8 cellular contexts compared by ENCODE assay signal in genomic region chr9:78031271-78031825, GRCh38. TPM values are rescaled to one million over a fixed set of nuclear protein-coding genes. Genes with fewer than 3 reads are reported as not detected.
DNase-seq lines count a peak whose midpoint lies in the region; ATAC-seq, FAIRE-seq and TF ChIP-seq lines count a peak whose summit lies in the region.

Gene GNAQ (minus strand): TSS chr9:78031811. CDS start chr9:78031235, 576 bp downstream.

- no peaks in the 10 kb centered on the region for H3K36me3 ChIP-seq in HepG2 (replicated peaks in 1 of 2; ENCODE audit: control insufficient read depth in 1 of 2, insufficient read depth in 2 of 2, low read length in 2 of 2)

- ATAC-seq in T-cell (replicated peaks in 1 of 4) (peak; percentile 38 to 43 (median 40)), HepG2 (peak; percentile 44)
- ATAC-seq in stimulated activated memory B cell treated with anti-CD40 and anti-IgM and Interleukin-4, amounts not matched to agents 10 μg/mL and 1 μg/mL and 100 μg/mL, for 72 hours: peak; percentile 41

- CTCF ChIA-PET in T-cell (lab: Charles Lee) (interaction anchor here in 1 of 2 donors (0.5 to 1.1 kb wide), 3 partner anchors 55 to 134 kb away, joined by 3 to 4 read pairs (median 3); no protein-coding TSS in a partner anchor), HepG2 (lab: Yijun Ruan, JAX; ENCODE audit: low intra/inter-chr PET ratio, low total read pairs) (no interaction called here)

- no peak for TF ChIP-seq CTCF in HepG2 (CRISPR knock-in tag; IDR thresholded peaks at IDR 0.05)

- POLR2A ChIA-PET in T-cell (lab: Charles Lee) (no interaction called here), HepG2 (lab: Yijun Ruan, JAX) (interaction anchor here (1.3 kb wide), 1 partner anchor 223 kb away, joined by 3 read pairs; no protein-coding TSS in a partner anchor)

- H3K9me3 Mint-ChIP-seq in T-cell: no peaks in the 10 kb centered on the region
- no peaks in the 10 kb centered on the region for H3K9me3 Mint-ChIP-seq in stimulated activated memory B cell treated with anti-CD40 and anti-IgM and Interleukin-4, amounts not matched to agents 10 μg/mL and 1 μg/mL and 100 μg/mL, for 72 hours

- peak within 1 kb of the TSS; percentile 81 for H3K9ac ChIP-seq in HepG2 (ENCODE audit: insufficient read depth, low read depth, low read length)

- H3K27me3 ChIP-seq in HepG2 (ENCODE audit: control insufficient read depth in 1 of 2, insufficient read depth in 2 of 2, low read length in 2 of 2): no peaks in the 10 kb centered on the region

- no TSS peak for BruUV-seq in HepG2 (replicated peaks; lab: Mats Ljungman, UMichigan)

- TF ChIP-seq RAD21 in HepG2 (CRISPR knock-in tag; IDR thresholded peaks at IDR 0.05): no peak; the same call in 1 of the 2 replicates

- intact Hi-C loops in HepG2 (cut with micrococcal nuclease; ENCODE audit: unreplicated experiment): loop anchor here (2.0 to 10.0 kb wide), 4 partner anchors 203 to 279 kb away; partner anchors contain the start of gene PSAT1

- no peaks in the 10 kb centered on the region for H3K9me3 ChIP-seq in HepG2 (ENCODE audit: low read length)

- H4K20me1 ChIP-seq in HepG2 (ENCODE audit: insufficient read depth, low read length): 0 out of 2 replicates have a peak, but pooled peaks cover 5% of the 10 kb centered on the region

- TF ChIP-seq EP300 in HepG2 (IDR thresholded peaks at IDR 0.05; ENCODE audit: low read depth in 2 of 2, low read length in 2 of 2) (no peak), HepG2 (CRISPR knock-in tag; IDR thresholded peaks at IDR 0.05; ENCODE audit: borderline replicate concordance) (no peak)

- no peaks in the 10 kb centered on the region for H3K36me3 Mint-ChIP-seq in T-cell
- no peaks in the 10 kb centered on the region for H3K36me3 Mint-ChIP-seq in stimulated activated memory B cell treated with anti-CD40 and anti-IgM and Interleukin-4, amounts not matched to agents 10 μg/mL and 1 μg/mL and 100 μg/mL, for 72 hours

- peaks cover 60 to 69% (median 68%) of the 10 kb centered on the region in 3 donors for H3K4me1 Mint-ChIP-seq in T-cell
- H3K4me1 Mint-ChIP-seq in stimulated activated memory B cell treated with anti-CD40 and anti-IgM and Interleukin-4, amounts not matched to agents 10 μg/mL and 1 μg/mL and 100 μg/mL, for 72 hours: peaks cover 21% of the 10 kb centered on the region

- H3K4me1 ChIP-seq in HepG2 (ENCODE audit: insufficient read depth, low read length): peaks cover 51% of the 10 kb centered on the region

- peak within 1 kb of the TSS; percentile 89 to 96 (median 90) for H3K4me3 Mint-ChIP-seq in T-cell
- peak within 1 kb of the TSS; percentile 78 for H3K4me3 Mint-ChIP-seq in stimulated activated memory B cell treated with anti-CD40 and anti-IgM and Interleukin-4, amounts not matched to agents 10 μg/mL and 1 μg/mL and 100 μg/mL, for 72 hours

- no peak; a peak in 1 of 4 replicates for TF ChIP-seq POLR2A in HepG2 (IDR thresholded peaks at IDR 0.05; ENCODE audit: insufficient read depth in 1 of 2, low read depth in 2 of 2, low read length in 2 of 2)

- H3K79me2 ChIP-seq in HepG2 (ENCODE audit: insufficient read depth, low read length): peaks cover 46% of the 10 kb centered on the region

- no peaks in the 10 kb centered on the region for H3K27me3 Mint-ChIP-seq in T-cell
- H3K27me3 Mint-ChIP-seq in stimulated activated memory B cell treated with anti-CD40 and anti-IgM and Interleukin-4, amounts not matched to agents 10 μg/mL and 1 μg/mL and 100 μg/mL, for 72 hours: peaks cover 71% of the 10 kb centered on the region

- in situ Hi-C loops in HepG2 (cut with HindIII; ENCODE audit: extremely low pct_ligation_motif_present, low pct_unique_long_range_greater_than_20kb): loop anchor here (5.0 to 10.0 kb wide), 2 partner anchors 44 to 183 kb away; no protein-coding TSS in a partner anchor

- 14% methylated on average over 15 of the region's 97 CpGs for WGBS in HepG2 (ENCODE audit: low lambda C conversion rate)

- H3K27ac Mint-ChIP-seq in T-cell: peak within 1 kb of the TSS; percentile 92 to 94
- no peak within 1 kb of the TSS for H3K27ac Mint-ChIP-seq in stimulated activated memory B cell treated with anti-CD40 and anti-IgM and Interleukin-4, amounts not matched to agents 10 μg/mL and 1 μg/mL and 100 μg/mL, for 72 hours

- H3K4me3 ChIP-seq in HepG2 (replicated peaks in 1 of 3; ENCODE audit: insufficient read depth in 1 of 3, low read depth in 2 of 3, low read length in 3 of 3): peak within 1 kb of the TSS; percentile 87 to 93 (median 89)

- peak within 1 kb of the TSS; percentile 78 for H3K27ac ChIP-seq in HepG2 (ENCODE audit: extremely low read length, insufficient read depth, low read length)

- H2AFZ ChIP-seq in HepG2 (ENCODE audit: low read length): peak within 1 kb of the TSS; percentile 81

- peak within 1 kb of the TSS; percentile 91 for H3K4me2 ChIP-seq in HepG2 (ENCODE audit: low read depth, low read length)

- DNase-seq in NCI-H146 (lab: John Stamatoyannopoulos, UW): peak; percentile 64
- no peak for DNase-seq in NCI-H146 treated with DMSO at 0.1 percent for 48 hours (lab: John Stamatoyannopoulos, UW; ENCODE audit: unreplicated experiment)
- peak in 18 of 34 experiments; percentile 6 to 59 (median 32) for DNase-seq in T-cell
- no peak for DNase-seq in dermis microvascular lymphatic vessel endothelial cell (ENCODE audit: low read depth in 2 of 2)
- DNase-seq in HepG2 (ENCODE audit: low spot score): no peak
- DNase-seq in activated effector memory CD4-positive, alpha-beta T cell treated with anti-CD3 and anti-CD28 coated beads, Interleukin-2, amount 50 U/mL, for 16 hours: no peak
- no peak for DNase-seq in UCSD-AML1 (lab: John Stamatoyannopoulos, UW; ENCODE audit: unreplicated experiment)

- FAIRE-seq in HepG2 (lab: Jason Lieb, UNC): no peak

TF ChIP-seq in HepG2, 621 proteins besides CTCF, POLR2A, EP300 and RAD21 (continues in another document):
- TF ChIP-seq ESRRA (CRISPR knock-in tag; IDR thresholded peaks at IDR 0.05; ENCODE audit: low read depth): no peak
- no peak for TF ChIP-seq ZNF550 (CRISPR knock-in tag; IDR thresholded peaks at IDR 0.05; ENCODE audit: borderline replicate concordance)
- TF ChIP-seq ZNF772 (CRISPR knock-in tag; IDR thresholded peaks at IDR 0.05): no peak
- no peak for TF ChIP-seq ZBTB42 (CRISPR knock-in tag; IDR thresholded peaks at IDR 0.05)
- TF ChIP-seq, protein P1, sequence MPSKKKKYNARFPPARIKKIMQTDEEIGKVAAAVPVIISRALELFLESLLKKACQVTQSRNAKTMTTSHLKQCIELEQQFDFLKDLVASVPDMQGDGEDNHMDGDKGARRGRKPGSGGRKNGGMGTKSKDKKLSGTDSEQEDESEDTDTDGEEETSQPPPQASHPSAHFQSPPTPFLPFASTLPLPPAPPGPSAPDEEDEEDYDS (CRISPR knock-in tag; IDR thresholded peaks at IDR 0.05): no peak
- no peak for TF ChIP-seq NONO (IDR thresholded peaks at IDR 0.05)
- TF ChIP-seq NONO (CRISPR knock-in tag; conservative IDR thresholded peaks at IDR 0.05): no peak
- no peak for TF ChIP-seq MEF2D (CRISPR knock-in tag; IDR thresholded peaks at IDR 0.05)
- TF ChIP-seq HNRNPL (IDR thresholded peaks at IDR 0.05; ENCODE audit: low read depth, low read length): no peak
- no peak for TF ChIP-seq ZNF382 (CRISPR knock-in tag; IDR thresholded peaks at IDR 0.05; ENCODE audit: borderline replicate concordance)
- TF ChIP-seq DNMT1 (CRISPR knock-in tag; IDR thresholded peaks at IDR 0.05): no peak
- TF ChIP-seq POLR2AphosphoS2 (IDR thresholded peaks at IDR 0.05; ENCODE audit: low read depth, low read length): no peak
- TF ChIP-seq ZNF563 (CRISPR knock-in tag; IDR thresholded peaks at IDR 0.05): no peak
- no peak for TF ChIP-seq ZNF17 (CRISPR knock-in tag; IDR thresholded peaks at IDR 0.05)
- no peak for TF ChIP-seq ZNF331 (CRISPR knock-in tag; IDR thresholded peaks at IDR 0.05)
- TF ChIP-seq HHEX (CRISPR knock-in tag; IDR thresholded peaks at IDR 0.05): no peak
- no peak for TF ChIP-seq ZMYM4 (CRISPR knock-in tag; IDR thresholded peaks at IDR 0.05)
- TF ChIP-seq ZNF282 (IDR thresholded peaks at IDR 0.05; ENCODE audit: partially characterized antibody): no peak
- no peak for TF ChIP-seq AHR (CRISPR knock-in tag; IDR thresholded peaks at IDR 0.05)
- no peak for TF ChIP-seq KMT2A (CRISPR knock-in tag; IDR thresholded peaks at IDR 0.05)
- no peak for TF ChIP-seq ZBTB38 (CRISPR knock-in tag; IDR thresholded peaks at IDR 0.05)
- TF ChIP-seq ISL2 (CRISPR knock-in tag; IDR thresholded peaks at IDR 0.05): no peak
- TF ChIP-seq ATF7-NPFF (CRISPR knock-in tag; IDR thresholded peaks at IDR 0.05; ENCODE audit: low read depth): 0 out of 2 replicates have a peak, but pooled peaks have one; percentile 9
- no peak for TF ChIP-seq ETV6 (CRISPR knock-in tag; conservative IDR thresholded peaks at IDR 0.05)
- TF ChIP-seq ARNTL (CRISPR knock-in tag; IDR thresholded peaks at IDR 0.05): no peak

RNA-seq across cellular contexts. Expression of gene GNAQ, which starts in this region (rescaled TPM):
- total RNA-seq in T-cell: 10 to 100 TPM; 29.3 to 48.4 (median 38.3) TPM
- 28.6 and 37.7 TPM in 2 replicates for total RNA-seq in dermis microvascular lymphatic vessel endothelial cell
- 17.7 and 21.1 TPM in 2 replicates for total RNA-seq in HepG2 (2016; rRNA removed; fragmentation: Illumina TruSeq; extraction: Trizol)
- total RNA-seq in HepG2 (2016; cell fraction: cytosol; rRNA removed; fragmentation: Illumina TruSeq; extraction: Trizol; ENCODE audit: low read depth): 3.9 TPM in 2 replicates
- total RNA-seq in HepG2 (2016; cell fraction: insoluble cytoplasmic fraction; rRNA removed; fragmentation: Illumina TruSeq; extraction: Trizol): 16.0 and 22.9 TPM in 2 replicates
- 9.6 and 12.7 TPM in 2 replicates for total RNA-seq in HepG2 (2016; cell fraction: membrane; rRNA removed; fragmentation: Illumina TruSeq; extraction: Trizol)
- 15.9 and 16.4 TPM in 2 replicates for total RNA-seq in HepG2 (2016; cell fraction: nucleus; rRNA removed; fragmentation: Illumina TruSeq; extraction: Trizol)
- polyA plus RNA-seq in HepG2 (2011; rRNA removed): 12.1 and 16.5 TPM in 2 replicates
- polyA plus RNA-seq in HepG2 (2011; cell fraction: cytosol; rRNA removed): 6.6 and 12.2 TPM in 2 replicates
- polyA plus RNA-seq in HepG2 (2011; cell fraction: nucleus; rRNA removed): 11.5 and 15.2 TPM in 2 replicates
- 13.3 and 16.7 TPM in 2 replicates for polyA plus RNA-seq in HepG2 (2012)
- polyA plus RNA-seq in HepG2 (2016; cell fraction: cytosol; fragmentation: Illumina TruSeq; extraction: Trizol; ENCODE audit: low read depth): 0.83 and 1.0 TPM in 2 replicates
- polyA plus RNA-seq in HepG2 (2016; cell fraction: insoluble cytoplasmic fraction; fragmentation: Illumina TruSeq; extraction: Trizol; ENCODE audit: low read depth): 19.8 and 20.8 TPM in 2 replicates
- 6.1 and 6.3 TPM in 2 replicates for polyA plus RNA-seq in HepG2 (2016; cell fraction: membrane; fragmentation: Illumina TruSeq; extraction: Trizol; ENCODE audit: low read depth)
- polyA plus RNA-seq in HepG2 (2016; cell fraction: nucleus; fragmentation: Illumina TruSeq; extraction: Trizol; ENCODE audit: insufficient read depth, low read depth): 13.6 and 15.9 TPM in 2 replicates
- polyA minus RNA-seq in HepG2 (2011; rRNA and poly(A)+ RNA removed; ENCODE audit: low replicate concordance): 9.6 and 14.4 TPM in 2 replicates
- polyA minus RNA-seq in HepG2 (2011; cell fraction: cytosol; rRNA and poly(A)+ RNA removed): 18.0 and 30.7 TPM in 2 replicates
- 19.4 and 24.0 TPM in 2 replicates for polyA minus RNA-seq in HepG2 (2011; cell fraction: nucleus; rRNA and poly(A)+ RNA removed)

Comparison
In these comparisons a context has a peak if more than half of its experiments do, and no peak if none do; other contexts are left out.
1. DNase-seq: peak in NCI-H146 (single experiment) and T-cell (18 of 34); none in NCI-H146 treated with DMSO at 0.1 percent for 48 hours (single experiment), dermis microvascular lymphatic vessel endothelial cell (0 of 2), HepG2 (single experiment), activated effector memory CD4-positive, alpha-beta T cell treated with anti-CD3 and anti-CD28 coated beads, Interleukin-2, amount 50 U/mL, for 16 hours (single experiment) and UCSD-AML1 (single experiment).
2. Peak in every context shown above with its lines, with median percentiles within 50 percentile points of each other: ATAC-seq.